ENCODE assay signal across 24 cellular contexts in the genomic region with DNA sequence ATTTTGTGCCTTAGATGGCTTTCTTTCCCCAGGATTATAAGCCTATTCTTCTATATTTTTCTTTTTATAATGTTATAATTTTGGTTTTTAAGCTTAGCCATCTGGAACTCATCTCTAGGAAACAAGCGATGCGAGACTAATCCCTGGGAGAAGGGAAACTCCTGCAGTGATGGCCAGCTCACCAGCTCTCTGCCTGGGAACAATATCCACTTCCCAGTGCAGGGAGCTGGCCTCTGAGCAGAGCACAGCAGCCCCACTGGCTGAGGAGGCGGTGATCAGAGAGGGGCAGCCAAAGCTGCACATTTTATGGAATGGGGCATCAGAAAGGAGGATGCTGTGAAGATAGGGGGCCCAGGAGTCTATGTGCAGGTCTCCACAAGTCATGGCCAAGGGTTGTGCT.
DNase-seq lines count a peak whose midpoint lies in the region; ATAC-seq and TF ChIP-seq lines count a peak whose summit lies in the region.
"Had no signal": no experiment of that assay in that cellular context is flagged by ENCODE, and none has a peak within 500 bp of the region (broad histone marks: within the 10 kb centered on the region; RNA-seq: fewer than 3 reads in every experiment).

No MANE protein-coding gene starts in this region.

- H3K9ac ChIP-seq in endodermal cell (ENCODE audit: extremely low read depth, low read length, poor library complexity, severe bottlenecking): no peak overlapping the region

- WGBS in endodermal cell (ENCODE audit: insufficient coverage in 1 of 2, insufficient read length in 1 of 2), 2 experiments: 90% methylated on average over 3 of the region's 3 CpGs; no CpG with 5 or more reads in 1 of the 2 experiments

- ATAC-seq in WTC11 (no peak), HG03280 (IDR thresholded peaks at IDR 0.05; ENCODE audit: unreplicated experiment) (no peak)
- ATAC-seq in stimulated activated naive B cell treated with anti-CD40 and anti-IgM and Interleukin-4, amounts not matched to agents 10 μg/mL and 1 μg/mL and 100 μg/mL, for 72 hours (replicated peaks): no peak
- ATAC-seq: activated CD8-positive, alpha-beta memory T cell treated with anti-CD3 and anti-CD28 coated beads, Interleukin-2, amount 10 ng/mL, durations not matched to agents 7 days and 5 days; activated naive CD4-positive, alpha-beta T cell treated with anti-CD3 and anti-CD28 coated beads, Interleukin-2, amount 50 U/mL, for 72 hours; left colon had no signal

- POLR2A ChIA-PET in WTC11 (lab: Charles Lee): no interaction called here

- CTCF ChIA-PET in WTC11 (lab: Charles Lee): interaction anchor here (1.1 kb wide), 1 partner anchor 77 kb away, joined by 3 read pairs; no protein-coding TSS in a partner anchor

- H3K27ac ChIP-seq in endodermal cell (ENCODE audit: low read depth, low read length): peak overlapping the region; percentile 96
- H3K27ac ChIP-seq: breast epithelium, HL-60, neutrophil, uterus had no signal

- H3K27ac Mint-ChIP-seq in WTC11: peak overlapping the region; percentile 35; the same call in 1 of the 2 replicates
- H3K27ac Mint-ChIP-seq in endodermal cell: peak overlapping the region; percentile 49
- H3K27ac Mint-ChIP-seq in neural crest cell (ENCODE audit: unreplicated experiment): peak overlapping the region; percentile 14
- H3K27ac Mint-ChIP-seq in stimulated activated naive B cell treated with anti-CD40 and anti-IgM and Interleukin-4, amounts not matched to agents 10 μg/mL and 1 μg/mL and 100 μg/mL, for 72 hours: no peak overlapping the region
- H3K27ac Mint-ChIP-seq: activated CD8-positive, alpha-beta memory T cell treated with anti-CD3 and anti-CD28 coated beads, Interleukin-2, amount 10 ng/mL, durations not matched to agents 7 days and 5 days; activated T-helper 1 cell treated with anti-CD3 and anti-CD28 coated beads, Interleukin-12 subunit alpha, Interleukin-12 subunit beta, Interleukin-2, Interleukin-4 antibody, amounts not matched to agents 30 ng/mL and 10 ng/mL and 1 ng/mL, durations not matched to agents 14 hours and 24 hours and 36 hours had no signal

- H3K36me3 ChIP-seq in endodermal cell (ENCODE audit: control insufficient read depth, insufficient read depth, low read length): peaks cover 3% of the 10 kb centered on the region
- H3K36me3 ChIP-seq: breast epithelium, neutrophil, uterus had no signal

- H3K4me3 Mint-ChIP-seq in WTC11: no peak overlapping the region
- H3K4me3 Mint-ChIP-seq in endodermal cell: no peak overlapping the region
- H3K4me3 Mint-ChIP-seq in neural crest cell: no peak overlapping the region
- no peak overlapping the region for H3K4me3 Mint-ChIP-seq in stimulated activated naive B cell treated with anti-CD40 and anti-IgM and Interleukin-4, amounts not matched to agents 10 μg/mL and 1 μg/mL and 100 μg/mL, for 72 hours
- H3K4me3 Mint-ChIP-seq: activated CD8-positive, alpha-beta memory T cell treated with anti-CD3 and anti-CD28 coated beads, Interleukin-2, amount 10 ng/mL, durations not matched to agents 7 days and 5 days; activated T-helper 1 cell treated with anti-CD3 and anti-CD28 coated beads, Interleukin-12 subunit alpha, Interleukin-12 subunit beta, Interleukin-2, Interleukin-4 antibody, amounts not matched to agents 30 ng/mL and 10 ng/mL and 1 ng/mL, durations not matched to agents 14 hours and 24 hours and 36 hours; dendritic cell treated with granulocyte-macrophage colony-stimulating factor and Interleukin-4, amounts not matched to agents 40 ng/mL and 50 ng/mL, for 4 days had no signal

- H3K4me1 Mint-ChIP-seq in WTC11 (0 out of 2 replicates have a peak, but pooled peaks cover 2% of the 10 kb centered on the region), endodermal cell (peaks cover 1% of the 10 kb centered on the region), neural crest cell (peaks cover 32% of the 10 kb centered on the region)
- no peaks in the 10 kb centered on the region for H3K4me1 Mint-ChIP-seq in stimulated activated naive B cell treated with anti-CD40 and anti-IgM and Interleukin-4, amounts not matched to agents 10 μg/mL and 1 μg/mL and 100 μg/mL, for 72 hours

- no peaks in the 10 kb centered on the region for H3K9me3 ChIP-seq in endodermal cell (ENCODE audit: control insufficient read depth, low read length)
- H3K9me3 ChIP-seq: breast epithelium, neutrophil, uterus had no signal

- H3K36me3 Mint-ChIP-seq in WTC11 (peaks cover 18% of the 10 kb centered on the region), endodermal cell (ENCODE audit: low read depth) (peaks cover 13% of the 10 kb centered on the region), neural crest cell (ENCODE audit: low read depth) (peaks cover 19% of the 10 kb centered on the region)
- H3K36me3 Mint-ChIP-seq in stimulated activated naive B cell treated with anti-CD40 and anti-IgM and Interleukin-4, amounts not matched to agents 10 μg/mL and 1 μg/mL and 100 μg/mL, for 72 hours: peaks cover 3 to 6% of the 10 kb centered on the region in 2 donors

- H3K4me1 ChIP-seq in endodermal cell (ENCODE audit: control insufficient read depth, insufficient read depth, low read length): no peaks in the 10 kb centered on the region
- H3K4me1 ChIP-seq: breast epithelium, uterus had no signal

- H3K27me3 ChIP-seq in endodermal cell (ENCODE audit: control insufficient read depth, insufficient read depth, low read length, poor library complexity, severe bottlenecking): no peaks in the 10 kb centered on the region
- H3K27me3 ChIP-seq: breast epithelium, neutrophil, uterus had no signal

- H3K9me3 Mint-ChIP-seq in WTC11: peaks cover 7% of the 10 kb centered on the region; the same call in 1 of the 2 replicates
- H3K9me3 Mint-ChIP-seq in endodermal cell: peaks cover 3% of the 10 kb centered on the region
- no peaks in the 10 kb centered on the region for H3K9me3 Mint-ChIP-seq in neural crest cell
- H3K9me3 Mint-ChIP-seq in stimulated activated naive B cell treated with anti-CD40 and anti-IgM and Interleukin-4, amounts not matched to agents 10 μg/mL and 1 μg/mL and 100 μg/mL, for 72 hours: no peaks in the 10 kb centered on the region
- H3K9me3 Mint-ChIP-seq: activated T-helper 1 cell treated with anti-CD3 and anti-CD28 coated beads, Interleukin-12 subunit alpha, Interleukin-12 subunit beta, Interleukin-2, Interleukin-4 antibody, amounts not matched to agents 30 ng/mL and 10 ng/mL and 1 ng/mL, durations not matched to agents 14 hours and 24 hours and 36 hours; dendritic cell treated with granulocyte-macrophage colony-stimulating factor and Interleukin-4, amounts not matched to agents 40 ng/mL and 50 ng/mL, for 4 days had no signal

- DNase-seq in AG10803 (ENCODE audit: low read depth) (peak; percentile 20), WTC11 (ENCODE audit: low spot score) (no peak), endodermal cell (peak; percentile 41), neural crest cell (ENCODE audit: low read depth, low spot score) (no peak), SKM-1 treated with dmso at 0.1 percent for 144 hours (lab: John Stamatoyannopoulos, UW; ENCODE audit: unreplicated experiment) (no peak), NCI-H2107 treated with DMSO at 0.1 percent for 48 hours (lab: John Stamatoyannopoulos, UW; ENCODE audit: unreplicated experiment) (no peak)
- no peak for DNase-seq in stimulated activated naive B cell treated with anti-CD40 and anti-IgM and Interleukin-4, amounts not matched to agents 10 μg/mL and 1 μg/mL and 100 μg/mL, for 72 hours
- DNase-seq: activated CD4-positive, alpha-beta T cell treated with anti-CD3 and anti-CD28 coated beads for 4 hours; activated CD8-positive, alpha-beta memory T cell treated with anti-CD3 and anti-CD28 coated beads, Interleukin-2, amount 10 ng/mL, durations not matched to agents 7 days and 5 days; erythroblast; left colon; NCI-H2107; NCI-H510A treated with DMSO at 0.1 percent for 48 hours; stimulated activated CD4-positive, alpha-beta T cell treated with anti-CD3 and anti-CD28 coated beads, Interleukin-12 subunit alpha, Interleukin-12 subunit beta, amount 100 ng/mL, for 4 hours; stimulated activated CD8-positive, alpha-beta memory T cell treated with anti-CD3 and anti-CD28 coated beads, Interleukin-4, amount 100 ng/mL, for 48 hours; SW 1271; uterus had no signal

- no peaks in the 10 kb centered on the region for H3K27me3 Mint-ChIP-seq in WTC11 (ENCODE audit: low read depth)
- no peaks in the 10 kb centered on the region for H3K27me3 Mint-ChIP-seq in endodermal cell (ENCODE audit: insufficient read depth)
- H3K27me3 Mint-ChIP-seq in neural crest cell (ENCODE audit: low read depth): no peaks in the 10 kb centered on the region
- H3K27me3 Mint-ChIP-seq in stimulated activated naive B cell treated with anti-CD40 and anti-IgM and Interleukin-4, amounts not matched to agents 10 μg/mL and 1 μg/mL and 100 μg/mL, for 72 hours: no peaks in the 10 kb centered on the region
- H3K27me3 Mint-ChIP-seq: activated CD8-positive, alpha-beta memory T cell treated with anti-CD3 and anti-CD28 coated beads, Interleukin-2, amount 10 ng/mL, durations not matched to agents 7 days and 5 days; dendritic cell treated with granulocyte-macrophage colony-stimulating factor and Interleukin-4, amounts not matched to agents 40 ng/mL and 50 ng/mL, for 4 days had no signal

- H3K4me3 ChIP-seq in AG10803 (ENCODE audit: low read length) (no peak overlapping the region), endodermal cell (ENCODE audit: low read length) (no peak overlapping the region)
- H3K4me3 ChIP-seq: breast epithelium, uterus had no signal

- no peak for TF ChIP-seq CTCF in AG10803 (conservative IDR thresholded peaks at IDR 0.05; ENCODE audit: low read length)
- TF ChIP-seq CTCF in WTC11 (IDR thresholded peaks at IDR 0.05): no peak
- TF ChIP-seq CTCF in endodermal cell (conservative IDR thresholded peaks at IDR 0.05): no peak
- TF ChIP-seq CTCF in neural crest cell (conservative IDR thresholded peaks at IDR 0.05): no peak

TF ChIP-seq in WTC11, 78 proteins besides CTCF, POLR2A, EP300 and RAD21 (continues in another document):
- TF ChIP-seq ZNF317 (CRISPR knock-in tag; IDR thresholded peaks at IDR 0.05; ENCODE audit: borderline replicate concordance, low read depth): no peak
- no peak for TF ChIP-seq CREB1 (CRISPR knock-in tag; IDR thresholded peaks at IDR 0.05)
- no peak for TF ChIP-seq ZNF416 (CRISPR knock-in tag; IDR thresholded peaks at IDR 0.05)
- no peak for TF ChIP-seq IRF2 (CRISPR knock-in tag; IDR thresholded peaks at IDR 0.05; ENCODE audit: borderline replicate concordance, low read depth)

Comparison
In these comparisons a context has a peak if more than half of its experiments do, and no peak if none do; other contexts are left out.
1. DNase-seq: peak in AG10803 (single experiment) and endodermal cell (single experiment); none in WTC11 (single experiment), neural crest cell (single experiment), stimulated activated naive B cell treated with anti-CD40 and anti-IgM and Interleukin-4, amounts not matched to agents 10 μg/mL and 1 μg/mL and 100 μg/mL, for 72 hours (single experiment), SKM-1 treated with dmso at 0.1 percent for 144 hours (single experiment) and NCI-H2107 treated with DMSO at 0.1 percent for 48 hours (single experiment).